Comparison of ENCODE assay signal across 16 cellular contexts in the genomic region with DNA sequence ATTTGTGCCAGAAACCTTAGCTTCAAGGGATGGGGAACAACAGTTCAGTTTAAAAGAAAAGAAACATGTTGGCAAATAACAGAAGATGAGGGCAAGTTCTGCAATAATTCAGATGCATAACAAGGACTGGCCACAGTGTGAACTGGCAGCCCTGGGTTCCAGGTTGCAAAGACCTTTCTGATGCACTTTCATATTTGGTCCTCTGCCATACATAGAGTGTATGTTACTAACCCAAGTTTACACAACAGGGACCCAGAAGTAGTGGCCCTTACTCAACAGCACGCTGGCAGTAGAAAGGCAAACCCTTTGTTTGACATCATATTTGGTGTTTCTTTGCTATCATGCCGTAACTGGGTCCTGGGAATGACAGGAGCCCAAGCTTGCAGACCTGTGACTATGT.
"Had no signal": no experiment of that assay in that cellular context is flagged by ENCODE, and none has a peak within 500 bp of the region (broad histone marks: within the 10 kb centered on the region; RNA-seq: fewer than 3 reads in every experiment).

No MANE protein-coding gene starts in this region.

- H3K4me1 ChIP-seq: transverse colon had no signal

- H3K4me3 ChIP-seq: lower lobe of right lung, transverse colon had no signal

- H3K27me3 Mint-ChIP-seq: activated B cell treated with CpG ODN at 0.5 μM for 24 hours; activated CD4-positive, alpha-beta T cell treated with anti-CD3 and anti-CD28 coated beads, Interleukin-2, amount 10 ng/mL, durations not matched to agents 7 days and 5 days; activated T-helper 17 cell treated with anti-CD3 and anti-CD28 coated beads, Interleukin-2, amount 50 U/mL, for 72 hours; stimulated activated memory B cell treated with anti-CD40 and anti-IgM and Interleukin-4, amounts not matched to agents 10 μg/mL and 1 μg/mL and 100 μg/mL, for 72 hours had no signal

- H3K4me3 Mint-ChIP-seq: activated B cell treated with CpG ODN at 0.5 μM for 24 hours; activated CD4-positive, alpha-beta T cell treated with anti-CD3 and anti-CD28 coated beads, Interleukin-2, amount 10 ng/mL, durations not matched to agents 7 days and 5 days; activated naive CD4-positive, alpha-beta T cell treated with anti-CD3 and anti-CD28 coated beads for 36 hours; activated T-helper 17 cell treated with anti-CD3 and anti-CD28 coated beads, Interleukin-2, amount 50 U/mL, for 72 hours; mesothelial cell of epicardium; stimulated activated memory B cell treated with anti-CD40 and anti-IgM and Interleukin-4, amounts not matched to agents 10 μg/mL and 1 μg/mL and 100 μg/mL, for 72 hours had no signal

- H3K36me3 ChIP-seq: lower lobe of right lung, transverse colon had no signal

- H3K9me3 Mint-ChIP-seq: activated B cell treated with CpG ODN at 0.5 μM for 24 hours; activated T-helper 17 cell treated with anti-CD3 and anti-CD28 coated beads, Interleukin-2, amount 50 U/mL, for 72 hours; mesothelial cell of epicardium had no signal

- H3K27me3 ChIP-seq: foreskin keratinocyte, transverse colon had no signal

- H3K9me3 ChIP-seq: lower lobe of right lung, transverse colon had no signal

- H3K27ac ChIP-seq: foreskin keratinocyte, lower lobe of right lung, transverse colon had no signal

- DNase-seq: activated B cell treated with CpG ODN at 0.5 μM for 24 hours; activated CD4-positive, alpha-beta T cell treated with anti-CD3 and anti-CD28 coated beads, Interleukin-2, amount 10 ng/mL, durations not matched to agents 7 days and 5 days; activated naive CD4-positive, alpha-beta T cell treated with anti-CD3 and anti-CD28 coated beads for 36 hours; activated T-cell treated with anti-CD3 and anti-CD28 coated beads for 4 hours; central memory CD4-positive, alpha-beta T cell; cortex of kidney; effector memory CD4-positive, alpha-beta T cell; foreskin keratinocyte; left colon; lower lobe of right lung; stimulated activated CD4-positive, alpha-beta T cell treated with anti-CD3 and anti-CD28 coated beads, Interleukin-2, amount 100 ng/mL, for 48 hours; SW 1271; transverse colon had no signal

- ATAC-seq: activated T-helper 17 cell treated with anti-CD3 and anti-CD28 coated beads, Interleukin-2, amount 50 U/mL, for 72 hours; foreskin keratinocyte; left colon; lower lobe of right lung; stimulated activated memory B cell treated with anti-CD40 and anti-IgM and Interleukin-4, amounts not matched to agents 10 μg/mL and 1 μg/mL and 100 μg/mL, for 72 hours had no signal

- H3K27ac Mint-ChIP-seq: activated B cell treated with CpG ODN at 0.5 μM for 24 hours; activated naive CD4-positive, alpha-beta T cell treated with anti-CD3 and anti-CD28 coated beads for 36 hours; mesothelial cell of epicardium; stimulated activated memory B cell treated with anti-CD40 and anti-IgM and Interleukin-4, amounts not matched to agents 10 μg/mL and 1 μg/mL and 100 μg/mL, for 72 hours had no signal
